8 cellular contexts compared by ENCODE assay signal in genomic region chr15:89358435-89358754, GRCh38. TPM values are rescaled to one million over a fixed set of nuclear protein-coding genes. Genes with fewer than 3 reads are reported as not detected.
DNase-seq lines count a peak whose midpoint lies in the region; ATAC-seq and TF ChIP-seq lines count a peak whose summit lies in the region.

No MANE protein-coding gene starts in this region.

- peaks cover 2% of the 10 kb centered on the region for H3K9me3 ChIP-seq in neuron (ENCODE audit: low read length)

- peak overlapping the region; percentile 80 for H2AFZ ChIP-seq in neuron (ENCODE audit: low read depth, low read length)

- no peaks in the 10 kb centered on the region for H3K4me1 Mint-ChIP-seq in MCF 10A (ENCODE audit: insufficient read depth, unreplicated experiment)

- H3K27me3 ChIP-seq in GM06990 (replicated peaks; ENCODE audit: control insufficient read depth, insufficient read depth, low read length) (peaks cover 15% of the 10 kb centered on the region), neuron (ENCODE audit: insufficient read depth, low read length) (peaks cover 32% of the 10 kb centered on the region)

- ATAC-seq in HG03378 (IDR thresholded peaks at IDR 0.05; ENCODE audit: unreplicated experiment) = peak; percentile 5

- CTCF ChIA-PET in MCF 10A (lab: Yijun Ruan, JAX) = interaction anchor here (0.6 to 13.8 kb wide), 62 partner anchors 8 to 715 kb away, joined by 3 to 443 read pairs (median 6); partner anchors contain the start of genes POLG and TICRR

- intact Hi-C loops in MCF 10A (cut with micrococcal nuclease) = loop anchor here (1.0 to 2.0 kb wide), 3 partner anchors 72 to 198 kb away; no protein-coding TSS in a partner anchor

- POLR2A ChIA-PET in MCF 10A (lab: Yijun Ruan, JAX) = interaction anchor here (0.6 to 2.7 kb wide), 5 partner anchors 21 to 71 kb away, joined by 3 to 8 read pairs (median 5); no protein-coding TSS in a partner anchor

- no TSS peak for BruUV-seq in MCF 10A (replicated peaks; lab: Mats Ljungman, UMichigan)

- no peak overlapping the region for H3K27ac Mint-ChIP-seq in MCF 10A (ENCODE audit: low read depth, unreplicated experiment)

- H3K4me3 ChIP-seq in GM06990 (replicated peaks; ENCODE audit: low read depth, low read length) (peak overlapping the region; percentile 57; the same call in 1 of the 2 replicates), neuron (ENCODE audit: low read length) (peak overlapping the region; percentile 56)

- H3K27me3 Mint-ChIP-seq in MCF 10A (ENCODE audit: insufficient read depth, unreplicated experiment) = peaks cover 88% of the 10 kb centered on the region

- peaks cover 46% of the 10 kb centered on the region for H3K4me1 ChIP-seq in neuron (ENCODE audit: insufficient read depth, low read length)

- H3K4me3 Mint-ChIP-seq in MCF 10A (ENCODE audit: unreplicated experiment) = peak overlapping the region; percentile 78

- H3K36me3 ChIP-seq in GM06990 (ENCODE audit: control insufficient read depth, insufficient read depth, low read length) (no peaks in the 10 kb centered on the region), neuron (ENCODE audit: insufficient read depth, low read length) (no peaks in the 10 kb centered on the region)

- DNase-seq in GM06990 (ENCODE audit: extremely low read depth, insufficient read length) (no peak), MCF 10A (ENCODE audit: unreplicated experiment) (no peak), nucleus accumbens (lab: John Stamatoyannopoulos, UW) (no peak), foreskin melanocyte (no peak), NCI-H1694 (lab: John Stamatoyannopoulos, UW) (no peak), pons (ENCODE audit: low spot score) (no peak)

- no peaks in the 10 kb centered on the region for H3K9me3 Mint-ChIP-seq in MCF 10A (ENCODE audit: unreplicated experiment)

- H3K36me3 Mint-ChIP-seq in MCF 10A (ENCODE audit: insufficient read depth, unreplicated experiment) = no peaks in the 10 kb centered on the region

- TF ChIP-seq CTCF in GM06990 (IDR thresholded peaks at IDR 0.05; ENCODE audit: insufficient read depth, low read length, poor library complexity, severe bottlenecking) (no peak), MCF 10A (IDR thresholded peaks at IDR 0.05; ENCODE audit: unreplicated experiment) (no peak)

RNA-seq across cellular contexts. Expression of gene POLG, which starts 23.8 kb away (rescaled TPM):
- total RNA-seq in MCF 10A (2022) = 52.9 and 62.2 TPM in 2 replicates
